ENCODE assay signal across 9 cellular contexts in the genomic region with DNA sequence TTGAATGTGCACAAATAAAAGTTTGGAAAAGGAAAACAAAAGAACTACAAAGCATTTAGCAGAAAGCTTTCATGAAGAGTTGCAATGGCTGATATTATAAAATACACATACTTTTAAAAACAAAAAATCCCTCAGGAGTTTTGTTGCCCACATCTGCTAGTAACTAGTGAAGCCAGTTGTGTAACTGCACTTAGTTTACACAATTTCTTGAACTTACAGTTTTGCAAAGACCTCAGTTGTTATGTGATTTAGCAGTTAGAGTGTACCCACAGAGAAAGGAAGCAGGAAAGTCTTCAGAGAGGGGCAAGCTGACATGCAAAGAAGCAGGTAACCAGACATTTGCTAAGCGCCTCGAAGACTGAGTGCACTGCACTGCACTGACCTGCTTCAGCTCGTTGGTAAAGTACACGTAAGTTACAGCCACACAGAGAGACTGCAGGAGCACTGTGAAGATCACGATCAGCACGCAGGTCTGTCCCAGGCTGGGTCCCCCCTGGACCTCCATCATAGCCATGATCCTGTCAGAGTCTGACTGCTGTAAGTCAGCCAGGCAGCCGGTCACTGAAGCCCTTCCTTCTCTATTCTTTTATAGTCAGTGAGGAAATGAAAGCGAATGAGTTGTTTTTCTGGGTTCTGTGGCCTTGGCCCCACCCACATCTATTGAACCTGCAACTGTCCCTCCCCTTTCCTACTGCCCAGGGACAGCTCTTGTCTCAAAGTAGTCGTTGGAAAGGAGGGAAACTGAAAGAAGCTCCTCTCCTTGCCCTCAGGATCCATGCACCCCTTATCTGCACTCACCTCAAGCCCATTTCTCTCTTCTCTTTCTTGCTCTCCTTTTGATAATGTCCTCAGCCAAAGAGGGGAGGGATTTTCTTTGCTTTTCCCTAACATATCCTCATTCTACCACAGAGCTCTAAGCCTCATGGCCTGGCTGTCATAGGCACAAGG. TPM values are rescaled to one million over a fixed set of nuclear protein-coding genes. Genes with fewer than 3 reads are reported as not detected.
DNase-seq lines count a peak whose midpoint lies in the region; ATAC-seq and TF ChIP-seq lines count a peak whose summit lies in the region.
"Had no signal": no experiment of that assay in that cellular context is flagged by ENCODE, and none has a peak within 500 bp of the region (broad histone marks: within the 10 kb centered on the region; RNA-seq: fewer than 3 reads in every experiment).

A gene (minus strand): TSS at position 560 of the 948 bp plus-strand sequence. CDS start 46 bp downstream, at position 514.

- H3K4me1 Mint-ChIP-seq in activated T-cell treated with anti-CD3 and anti-CD28 coated beads, Interleukin-2, amount 50 U/mL, for 24 hours (ENCODE audit: low read depth), result peaks cover 62% of the 10 kb centered on the region
- H3K4me1 Mint-ChIP-seq in progenitor cell of endocrine pancreas (ENCODE audit: low read depth), result peaks cover 8% of the 10 kb centered on the region

- H3K27me3 ChIP-seq in OCI-LY1 (ENCODE audit: insufficient read depth, low read length), result no peaks in the 10 kb centered on the region

- H3K4me3 ChIP-seq in OCI-LY1 (ENCODE audit: low read depth, low read length, poor library complexity, severe bottlenecking), result peak within 1 kb of the TSS; percentile 50
- H3K4me3 ChIP-seq in fibroblast of the aortic adventitia (ENCODE audit: low read depth, low read length), result peak within 1 kb of the TSS; percentile 63

- H3K27ac Mint-ChIP-seq in activated T-cell treated with anti-CD3 and anti-CD28 coated beads, Interleukin-2, amount 50 U/mL, for 24 hours, result peak within 1 kb of the TSS; percentile 93
- peak within 1 kb of the TSS; percentile 33 for H3K27ac Mint-ChIP-seq in progenitor cell of endocrine pancreas

- no peaks in the 10 kb centered on the region for H3K9me3 Mint-ChIP-seq in activated T-cell treated with anti-CD3 and anti-CD28 coated beads, Interleukin-2, amount 50 U/mL, for 24 hours
- peaks cover 3% of the 10 kb centered on the region for H3K9me3 Mint-ChIP-seq in progenitor cell of endocrine pancreas (ENCODE audit: low read depth)

- H3K4me1 ChIP-seq in OCI-LY1 (ENCODE audit: insufficient read depth, low read length, severe bottlenecking), result peaks cover 15% of the 10 kb centered on the region

- peak within 1 kb of the TSS; percentile 43; the same call in 1 of the 2 replicates for H2AFZ ChIP-seq in OCI-LY1 (ENCODE audit: low read length)

- peak within 1 kb of the TSS; percentile 63 for H3K4me2 ChIP-seq in OCI-LY1 (ENCODE audit: low read length)

- peak within 1 kb of the TSS; percentile 19 for H3K27ac ChIP-seq in OCI-LY1 (ENCODE audit: low read depth, low read length, poor library complexity, severe bottlenecking)
- H3K27ac ChIP-seq: 22Rv1 had no signal

- no peak for TF ChIP-seq CTCF in OCI-LY1 (IDR thresholded peaks at IDR 0.05; ENCODE audit: low read length)
- TF ChIP-seq CTCF in fibroblast of the aortic adventitia (IDR thresholded peaks at IDR 0.05; ENCODE audit: insufficient read depth, low read length), result no peak
- no peak for TF ChIP-seq CTCF in progenitor cell of endocrine pancreas (IDR thresholded peaks at IDR 0.05; ENCODE audit: unreplicated experiment)

- H3K36me3 ChIP-seq in OCI-LY1 (ENCODE audit: insufficient read depth, low read length), result no peaks in the 10 kb centered on the region

- H3K79me2 ChIP-seq in OCI-LY1 (ENCODE audit: insufficient read depth, low read length), result no peaks in the 10 kb centered on the region

- peak; percentile 94 for ATAC-seq in HG03064 (IDR thresholded peaks at IDR 0.05; ENCODE audit: low read depth, unreplicated experiment)

- no peaks in the 10 kb centered on the region for H3K27me3 Mint-ChIP-seq in activated T-cell treated with anti-CD3 and anti-CD28 coated beads, Interleukin-2, amount 50 U/mL, for 24 hours
- no peaks in the 10 kb centered on the region for H3K27me3 Mint-ChIP-seq in progenitor cell of endocrine pancreas

- H3K9me3 ChIP-seq in OCI-LY1 (ENCODE audit: low read length), result no peaks in the 10 kb centered on the region

- in situ Hi-C loops in G401 (cut with HindIII; ENCODE audit: low sequenced_read_pairs), result no loop called here

- H3K9ac ChIP-seq in OCI-LY1 (ENCODE audit: low read length), result peak within 1 kb of the TSS; percentile 33; the same call in 1 of the 2 replicates

- no peaks in the 10 kb centered on the region for H3K9me2 ChIP-seq in OCI-LY1 (ENCODE audit: low read depth, low read length)

- DNase-seq in NCI-H2107 treated with DMSO at 0.1 percent for 48 hours (lab: John Stamatoyannopoulos, UW; ENCODE audit: unreplicated experiment) (peak; percentile 84), NCI-H2107 (lab: John Stamatoyannopoulos, UW) (no peak), fibroblast of the aortic adventitia (ENCODE audit: low read depth) (peak; percentile 27), progenitor cell of endocrine pancreas (ENCODE audit: low spot score, unreplicated experiment) (no peak), G401 (ENCODE audit: low spot score) (no peak)
- peak; percentile 73 for DNase-seq in activated T-cell treated with anti-CD3 and anti-CD28 coated beads, Interleukin-2, amount 50 U/mL, for 24 hours

- H3K4me3 Mint-ChIP-seq in activated T-cell treated with anti-CD3 and anti-CD28 coated beads, Interleukin-2, amount 50 U/mL, for 24 hours, result peak within 1 kb of the TSS; percentile 87
- peak within 1 kb of the TSS; percentile 55 for H3K4me3 Mint-ChIP-seq in progenitor cell of endocrine pancreas (ENCODE audit: low read depth)

- peaks cover 21% of the 10 kb centered on the region for H3K36me3 Mint-ChIP-seq in activated T-cell treated with anti-CD3 and anti-CD28 coated beads, Interleukin-2, amount 50 U/mL, for 24 hours (ENCODE audit: low read depth)
- no peaks in the 10 kb centered on the region for H3K36me3 Mint-ChIP-seq in progenitor cell of endocrine pancreas (ENCODE audit: insufficient read depth)

- H3F3A ChIP-seq in OCI-LY1 (ENCODE audit: insufficient read depth, low read length), result no peaks in the 10 kb centered on the region

- no peaks in the 10 kb centered on the region for H4K20me1 ChIP-seq in OCI-LY1 (ENCODE audit: insufficient read depth, low read length)

RNA-seq across cellular contexts. Expression of the gene that starts here (rescaled TPM):
- 1.1 and 5.0 TPM in 2 replicates for total RNA-seq in fibroblast of the aortic adventitia (ENCODE audit: low replicate concordance)
- 0.36 and 0.72 TPM in 2 replicates for total RNA-seq in progenitor cell of endocrine pancreas
- total RNA-seq in G401 (2014; rRNA removed; shearing (Covaris generic)), result not detected in 2 replicates

Comparison
In these comparisons a context has a peak if more than half of its experiments do, and no peak if none do; other contexts are left out.
1. DNase-seq: peak in NCI-H2107 treated with DMSO at 0.1 percent for 48 hours (single experiment), activated T-cell treated with anti-CD3 and anti-CD28 coated beads, Interleukin-2, amount 50 U/mL, for 24 hours (single experiment) and fibroblast of the aortic adventitia (single experiment); none in NCI-H2107 (single experiment), progenitor cell of endocrine pancreas (single experiment) and G401 (single experiment).